8 cellular contexts compared by ENCODE assay signal in genomic region chr7:130486963-130487324, GRCh38. TPM values are rescaled to one million over a fixed set of nuclear protein-coding genes. Genes with fewer than 3 reads are reported as not detected.
DNase-seq lines count a peak whose midpoint lies in the region; ATAC-seq and TF ChIP-seq lines count a peak whose summit lies in the region.

No MANE protein-coding gene starts in this region.

- peak; percentile 24 for DNase-seq in G401 (ENCODE audit: low spot score)
- peak; percentile 23 for DNase-seq in NCI-H226
- DNase-seq in effector memory CD4-positive, alpha-beta T cell = no peak
- DNase-seq in neural progenitor cell (ENCODE audit: low spot score) = no peak
- DNase-seq in T1000 (lab: John Stamatoyannopoulos, UW) = no peak
- DNase-seq in NCI-H2107 (lab: John Stamatoyannopoulos, UW) = no peak

- H3K27me3 Mint-ChIP-seq in neural progenitor cell (ENCODE audit: insufficient read depth, low read depth) = peaks cover 19% of the 10 kb centered on the region

- H3K27me3 ChIP-seq in effector memory CD4-positive, alpha-beta T cell (replicated peaks; ENCODE audit: control insufficient read depth, insufficient read depth, low read length, poor library complexity, severe bottlenecking) = peaks cover 6% of the 10 kb centered on the region
- no peaks in the 10 kb centered on the region for H3K27me3 ChIP-seq in neural progenitor cell

- H3K4me1 ChIP-seq in effector memory CD4-positive, alpha-beta T cell (ENCODE audit: control insufficient read depth, insufficient read depth, low read length, poor library complexity, severe bottlenecking) = peaks cover 9% of the 10 kb centered on the region
- peaks cover 15% of the 10 kb centered on the region for H3K4me1 ChIP-seq in neural progenitor cell

- peak overlapping the region; percentile 57 for H3K27ac Mint-ChIP-seq in neural progenitor cell

- H3K4me1 Mint-ChIP-seq in neural progenitor cell = peaks cover 36% of the 10 kb centered on the region

- no peak for TF ChIP-seq CTCF in neural progenitor cell (IDR thresholded peaks at IDR 0.05)

- peak overlapping the region; percentile 55 for H3K4me3 ChIP-seq in effector memory CD4-positive, alpha-beta T cell (ENCODE audit: insufficient read depth, low read depth, low read length, poor library complexity, severe bottlenecking)
- H3K4me3 ChIP-seq in neural progenitor cell = peak overlapping the region; percentile 48

- H3F3A ChIP-seq in neural progenitor cell (ENCODE audit: low read depth) = peaks cover 22% of the 10 kb centered on the region

- no peaks in the 10 kb centered on the region for H4K20me1 ChIP-seq in neural progenitor cell (ENCODE audit: low read depth)

- H3K4me3 Mint-ChIP-seq in neural progenitor cell = peak overlapping the region; percentile 79

- H3K9me3 ChIP-seq in effector memory CD4-positive, alpha-beta T cell (ENCODE audit: control insufficient read depth, low read length) = no peaks in the 10 kb centered on the region
- no peaks in the 10 kb centered on the region for H3K9me3 ChIP-seq in neural progenitor cell (ENCODE audit: low read depth)

- no peaks in the 10 kb centered on the region for H3K36me3 ChIP-seq in effector memory CD4-positive, alpha-beta T cell (ENCODE audit: control insufficient read depth, insufficient read depth, low read length)
- no peaks in the 10 kb centered on the region for H3K36me3 ChIP-seq in neural progenitor cell

- H3K79me2 ChIP-seq in neural progenitor cell (ENCODE audit: low read depth) = peaks cover 25% of the 10 kb centered on the region

- peaks cover 24% of the 10 kb centered on the region for H3K9me3 Mint-ChIP-seq in neural progenitor cell

- peaks cover 18% of the 10 kb centered on the region for H3K36me3 Mint-ChIP-seq in neural progenitor cell

- no peak overlapping the region for H3K9ac ChIP-seq in neural progenitor cell

- peak overlapping the region; percentile 74 for H3K4me2 ChIP-seq in neural progenitor cell

- ATAC-seq in HG02759 (IDR thresholded peaks at IDR 0.05; ENCODE audit: unreplicated experiment) (no peak), GM21367 (IDR thresholded peaks at IDR 0.05; ENCODE audit: unreplicated experiment) (no peak)

- H2AFZ ChIP-seq in neural progenitor cell (replicated peaks) = peak overlapping the region; percentile 92

- in situ Hi-C loops in G401 (cut with HindIII; ENCODE audit: low sequenced_read_pairs) = no loop called here

- H3K27ac ChIP-seq in effector memory CD4-positive, alpha-beta T cell (ENCODE audit: insufficient read depth, low read length, poor library complexity, severe bottlenecking) = no peak overlapping the region
- no peak overlapping the region for H3K27ac ChIP-seq in neural progenitor cell

RNA-seq across cellular contexts. Expression of gene MEST, which starts 4.9 kb away (rescaled TPM):
- 0.34 and 4.6 TPM in 2 replicates for total RNA-seq in G401 (2014; rRNA removed; shearing (Covaris generic))
- total RNA-seq in neural progenitor cell (ENCODE audit: low replicate concordance) = 364 and 431 TPM in 2 replicates

RNA-seq across cellular contexts. Expression of gene CEP41, which starts 46.1 kb away (rescaled TPM):
- total RNA-seq in G401 (2014; rRNA removed; shearing (Covaris generic)) = 0.80 TPM in 1 of 2 replicates, not detected in the other
- 14.5 and 16.5 TPM in 2 replicates for total RNA-seq in neural progenitor cell (ENCODE audit: low replicate concordance)

Comparison
In these comparisons a context has a peak if more than half of its experiments do, and no peak if none do; other contexts are left out.
1. DNase-seq: peak in G401 (single experiment) and NCI-H226 (single experiment); none in effector memory CD4-positive, alpha-beta T cell (0 of 3), neural progenitor cell (single experiment), T1000 (single experiment) and NCI-H2107 (single experiment).
2. RNA of gene MEST, which starts 4.9 kb away (total RNA-seq): 364 to 431 TPM in neural progenitor cell; 0.34 to 4.6 TPM in G401; every median in the first group is over 10 times any median in the second.